24 cellular contexts compared by ENCODE assay signal in genomic region chr4:165489786-165490185, GRCh38.
DNase-seq lines count a peak whose midpoint lies in the region; ATAC-seq and TF ChIP-seq lines count a peak whose summit lies in the region.
"Had no signal": no experiment of that assay in that cellular context is flagged by ENCODE, and none has a peak within 500 bp of the region (broad histone marks: within the 10 kb centered on the region; RNA-seq: fewer than 3 reads in every experiment).

No MANE protein-coding gene starts in this region.

- no peaks in the 10 kb centered on the region for H3K4me1 ChIP-seq in mammary epithelial cell (ENCODE audit: insufficient read depth, low read length)
- H3K4me1 ChIP-seq: BE2C, parathyroid adenoma, SJCRH30 had no signal

- TF ChIP-seq CTCF in mammary epithelial cell (conservative IDR thresholded peaks at IDR 0.05 in 1 of 2, IDR thresholded peaks at IDR 0.05 in 1 of 2; ENCODE audit: extremely low read depth in 1 of 2, insufficient read depth in 1 of 2, low read depth in 1 of 2, low read length in 2 of 2): no peak
- no peak for TF ChIP-seq CTCF in fibroblast of pulmonary artery (IDR thresholded peaks at IDR 0.05; ENCODE audit: low read length, missing control alignments)

- BruUV-seq in mammary epithelial cell (replicated peaks; lab: Mats Ljungman, UMichigan): no TSS peak

- no peak for ATAC-seq in GM18909 (IDR thresholded peaks at IDR 0.05; ENCODE audit: poor library complexity, unreplicated experiment)
- ATAC-seq in HG03354 (IDR thresholded peaks at IDR 0.05; ENCODE audit: poor library complexity, severe bottlenecking, unreplicated experiment): no peak
- ATAC-seq: activated CD4-positive, alpha-beta T cell treated with anti-CD3 and anti-CD28 coated beads for 36 hours; activated T-cell treated with anti-CD3 and anti-CD28 coated beads, Interleukin-2, amount 50 U/mL, for 72 hours; Panc1; right lobe of liver; T-cell had no signal

- no peak overlapping the region for H3K9ac ChIP-seq in mammary epithelial cell (ENCODE audit: insufficient read depth, low read length)
- H3K9ac ChIP-seq: parathyroid adenoma had no signal

- no peak overlapping the region for H3K4me2 ChIP-seq in mammary epithelial cell (ENCODE audit: insufficient read depth, low read depth, low read length)

- CTCF ChIA-PET in mammary epithelial cell (lab: Charles Lee; ENCODE audit: low non-redundant PET): no interaction called here

- no peaks in the 10 kb centered on the region for H3K9me3 ChIP-seq in mammary epithelial cell (replicated peaks; ENCODE audit: insufficient read depth, low read length)
- H3K9me3 ChIP-seq: BE2C, esophagus squamous epithelium, right lobe of liver, SJCRH30 had no signal

- H3K36me3 ChIP-seq in mammary epithelial cell (ENCODE audit: insufficient read depth, low read length): no peaks in the 10 kb centered on the region
- H3K36me3 ChIP-seq: BE2C, esophagus squamous epithelium, right lobe of liver, SJCRH30 had no signal

- 91% methylated on average over 1 of the region's 1 CpG for WGBS in mammary epithelial cell (ENCODE audit: low coverage, missing lambda C conversion rate)

- H3K79me2 ChIP-seq in mammary epithelial cell (ENCODE audit: insufficient read depth, low read length): no peaks in the 10 kb centered on the region
- H3K79me2 ChIP-seq: parathyroid adenoma had no signal

- in situ Hi-C loops in mammary epithelial cell (cut with MboI; ENCODE audit: low sequenced_read_pairs in 2 of 2): loop anchor here in 1 of 2 donors (25.0 kb wide), 1 partner anchor 1098 kb away; no protein-coding TSS in a partner anchor

- DNase-seq in NCI-H1417 (lab: John Stamatoyannopoulos, UW) (peak in 2 of 3 experiments; percentile 15 to 76), NCI-H1417 treated with DMSO at 0.1 percent for 48 hours (lab: John Stamatoyannopoulos, UW) (no peak), NCI-H1105 (lab: John Stamatoyannopoulos, UW) (peak; percentile 7), mammary epithelial cell (peak; percentile 71), fibroblast of pulmonary artery (ENCODE audit: low read depth) (peak; percentile 62), T-helper 1 cell (no peak)
- DNase-seq: activated CD4-positive, alpha-beta T cell treated with anti-CD3 and anti-CD28 coated beads for 36 hours; activated naive CD4-positive, alpha-beta T cell treated with anti-CD3 and anti-CD28 coated beads for 36 hours; activated T-cell treated with anti-CD3 and anti-CD28 coated beads, Interleukin-2, amount 50 U/mL, for 72 hours; anterior cingulate cortex; BE2C; DND-41; esophagus squamous epithelium; HFFc6; midbrain; right lobe of liver; SJCRH30; stimulated activated CD4-positive, alpha-beta T cell treated with anti-CD3 and anti-CD28 coated beads, Interleukin-15, amount 100 ng/mL, for 24 hours; T-cell had no signal

- no peak overlapping the region for H3K4me3 ChIP-seq in mammary epithelial cell (replicated peaks in 1 of 3; ENCODE audit: insufficient read depth in 1 of 3, low read depth in 2 of 3, low read length in 3 of 3)
- H3K4me3 ChIP-seq in fibroblast of pulmonary artery (replicated peaks; ENCODE audit: low read depth, low read length): no peak overlapping the region
- H3K4me3 ChIP-seq: esophagus squamous epithelium, right lobe of liver, SJCRH30 had no signal

- dilution Hi-C loops in mammary epithelial cell (cut with HindIII; ENCODE audit: low sequenced_read_pairs): no loop called here

- H3K27me3 ChIP-seq in mammary epithelial cell (ENCODE audit: insufficient read depth, low read length): no peaks in the 10 kb centered on the region
- H3K27me3 ChIP-seq: BE2C, esophagus squamous epithelium, right lobe of liver, SJCRH30 had no signal

- H3K27ac ChIP-seq in mammary epithelial cell (ENCODE audit: insufficient read depth, low read depth, low read length): no peak overlapping the region
- H3K27ac ChIP-seq: 22Rv1, esophagus squamous epithelium, parathyroid adenoma, right lobe of liver, SJCRH30 had no signal

- H2AFZ ChIP-seq in mammary epithelial cell (ENCODE audit: low read depth, low read length): no peak overlapping the region
- H2AFZ ChIP-seq: parathyroid adenoma had no signal

- intact Hi-C loops in mammary epithelial cell (cut with micrococcal nuclease): no loop called here

- no peaks in the 10 kb centered on the region for H4K20me1 ChIP-seq in mammary epithelial cell (ENCODE audit: insufficient read depth, low read length)

Comparison
In these comparisons a context has a peak if more than half of its experiments do, and no peak if none do; other contexts are left out.
1. DNase-seq: peak in NCI-H1417 (2 of 3), NCI-H1105 (single experiment), mammary epithelial cell (single experiment) and fibroblast of pulmonary artery (single experiment); none in NCI-H1417 treated with DMSO at 0.1 percent for 48 hours (single experiment) and T-helper 1 cell (0 of 5).